In genomic region chr17:31428111-31428510, GRCh38 we compare ENCODE assay signal across 17 cellular contexts.
"Had no signal": no experiment of that assay in that cellular context is flagged by ENCODE, and none has a peak within 500 bp of the region (broad histone marks: within the 10 kb centered on the region; RNA-seq: fewer than 3 reads in every experiment).

No MANE protein-coding gene starts in this region.

- H3K4me3 Mint-ChIP-seq: activated CD4-positive, alpha-beta T cell treated with anti-CD3 and anti-CD28 coated beads, Interleukin-2, amount 10 ng/mL, durations not matched to agents 24 days and 14 days; activated T-helper 1 cell treated with anti-CD3 and anti-CD28 coated beads, Interleukin-12 subunit alpha, Interleukin-12 subunit beta, Interleukin-2, Interleukin-4 antibody, amounts not matched to agents 30 ng/mL and 10 ng/mL and 1 ng/mL, durations not matched to agents 14 hours and 24 hours and 36 hours; naive thymus-derived CD4-positive, alpha-beta T cell; T-helper 2 cell treated with Interferon-gamma antibody and Interleukin-4, amounts not matched to agents 5 μg/mL and 100 μg/mL, for 36 hours had no signal

- ATAC-seq: left colon; naive thymus-derived CD4-positive, alpha-beta T cell had no signal

- DNase-seq: activated CD4-positive, alpha-beta T cell treated with anti-CD3 and anti-CD28 coated beads, Interleukin-2, amount 10 ng/mL, durations not matched to agents 24 days and 14 days; activated CD4-positive, CD25-positive, alpha-beta regulatory T cell; activated CD8-positive, alpha-beta memory T cell treated with anti-CD3 and anti-CD28 coated beads for 24 hours; activated naive CD4-positive, alpha-beta T cell treated with Interleukin-2 at 50 U/mL for 16 hours; esophagus squamous epithelium; left colon; midbrain; naive thymus-derived CD4-positive, alpha-beta T cell; retina; stimulated activated CD4-positive, alpha-beta T cell treated with anti-CD3 and anti-CD28 coated beads, Interleukin-4, amount 100 ng/mL, for 4 hours; stimulated activated CD8-positive, alpha-beta memory T cell treated with anti-CD3 and anti-CD28 coated beads, Interleukin-4, amount 100 ng/mL, for 48 hours; stimulated activated naive CD4-positive, alpha-beta T cell treated with Interleukin-2 at 50 U/mL for 16 hours had no signal

- H3K27ac ChIP-seq: breast epithelium, esophagus squamous epithelium, skin epidermis, suprapubic skin had no signal

- H3K9me3 Mint-ChIP-seq: activated CD4-positive, alpha-beta T cell treated with anti-CD3 and anti-CD28 coated beads, Interleukin-2, amount 10 ng/mL, durations not matched to agents 24 days and 14 days; activated T-helper 1 cell treated with anti-CD3 and anti-CD28 coated beads, Interleukin-12 subunit alpha, Interleukin-12 subunit beta, Interleukin-2, Interleukin-4 antibody, amounts not matched to agents 30 ng/mL and 10 ng/mL and 1 ng/mL, durations not matched to agents 14 hours and 24 hours and 36 hours; T-helper 2 cell treated with Interferon-gamma antibody and Interleukin-4, amounts not matched to agents 5 μg/mL and 100 μg/mL, for 36 hours had no signal

- H3K27ac Mint-ChIP-seq: activated CD4-positive, alpha-beta T cell treated with anti-CD3 and anti-CD28 coated beads, Interleukin-2, amount 10 ng/mL, durations not matched to agents 24 days and 14 days; activated T-helper 1 cell treated with anti-CD3 and anti-CD28 coated beads, Interleukin-12 subunit alpha, Interleukin-12 subunit beta, Interleukin-2, Interleukin-4 antibody, amounts not matched to agents 30 ng/mL and 10 ng/mL and 1 ng/mL, durations not matched to agents 14 hours and 24 hours and 36 hours; naive thymus-derived CD4-positive, alpha-beta T cell; T-helper 2 cell treated with Interferon-gamma antibody and Interleukin-4, amounts not matched to agents 5 μg/mL and 100 μg/mL, for 36 hours had no signal
